ENCODE assay signal across 8 cellular contexts in the genomic region with DNA sequence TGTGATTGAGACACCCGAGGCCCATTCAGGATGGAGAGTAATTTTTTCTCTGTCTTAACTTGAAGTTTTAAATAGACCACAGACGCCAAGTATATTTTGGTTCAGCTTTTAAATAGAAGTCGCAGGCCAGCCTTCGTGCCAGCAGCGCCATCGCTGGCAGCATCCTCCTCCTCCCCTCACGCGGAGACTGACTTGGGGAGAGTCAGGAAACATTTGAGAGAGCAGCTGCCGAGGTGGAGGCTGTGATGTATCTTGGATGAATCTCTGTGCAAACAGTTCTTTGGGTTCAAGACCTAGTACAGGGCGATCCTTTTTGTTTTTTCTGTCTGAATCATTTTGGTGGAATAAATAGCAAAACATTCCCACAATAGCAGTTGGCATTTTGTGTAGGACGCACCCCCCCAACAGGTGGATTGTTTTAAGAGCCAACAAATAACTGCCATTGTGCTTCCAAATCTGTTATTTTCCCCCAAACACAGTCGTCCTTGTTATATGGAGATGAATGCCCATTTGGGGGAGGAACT. TPM values are rescaled to one million over a fixed set of nuclear protein-coding genes. Genes with fewer than 3 reads are reported as not detected.
A peak's percentile ranks its signal among the peaks of the same experiment; 100 is the strongest.
DNase-seq lines count a peak whose midpoint lies in the region; ATAC-seq and TF ChIP-seq lines count a peak whose summit lies in the region.

No MANE protein-coding gene starts in this region.

- BruUV-seq in Panc1 (replicated peaks; lab: Mats Ljungman, UMichigan), result TSS peak; percentile 83

- no peaks in the 10 kb centered on the region for H3K9me3 Mint-ChIP-seq in activated naive CD4-positive, alpha-beta T cell treated with anti-CD3 and anti-CD28 coated beads, Interleukin-2, amount 50 U/mL, for 24 hours

- H3K27ac Mint-ChIP-seq in activated naive CD4-positive, alpha-beta T cell treated with anti-CD3 and anti-CD28 coated beads, Interleukin-2, amount 50 U/mL, for 24 hours, result peak overlapping the region; percentile 38

- no peaks in the 10 kb centered on the region for H3K36me3 ChIP-seq in Panc1 (ENCODE audit: control insufficient read depth, insufficient read depth, low read length)
- no peaks in the 10 kb centered on the region for H3K36me3 ChIP-seq in vagina

- no peaks in the 10 kb centered on the region for H3K27me3 Mint-ChIP-seq in activated naive CD4-positive, alpha-beta T cell treated with anti-CD3 and anti-CD28 coated beads, Interleukin-2, amount 50 U/mL, for 24 hours

- ATAC-seq in GM21447 (IDR thresholded peaks at IDR 0.05; ENCODE audit: unreplicated experiment), result peak; percentile 26
- peak; percentile 52 for ATAC-seq in Panc1
- ATAC-seq in Right ventricle myocardium superior (ENCODE audit: poor library complexity), result peak; percentile 62

- H3K4me1 Mint-ChIP-seq in activated naive CD4-positive, alpha-beta T cell treated with anti-CD3 and anti-CD28 coated beads, Interleukin-2, amount 50 U/mL, for 24 hours, result peaks cover 16% of the 10 kb centered on the region

- H3K9me3 ChIP-seq in Panc1 (ENCODE audit: control insufficient read depth, insufficient read depth, low read depth, low read length) (no peaks in the 10 kb centered on the region), vagina (no peaks in the 10 kb centered on the region)

- H3K4me3 ChIP-seq in AG09309 (ENCODE audit: control insufficient read depth, low read depth, low read length), result peak overlapping the region; percentile 78
- peak overlapping the region; percentile 60 to 81 for H3K4me3 ChIP-seq in Panc1 (ENCODE audit: low read depth in 2 of 2, low read length in 2 of 2)
- H3K4me3 ChIP-seq in vagina, result peak overlapping the region; percentile 62 to 73

- TF ChIP-seq POLR2A in vagina (IDR thresholded peaks at IDR 0.05), result no peak

- H3K27ac ChIP-seq in Panc1 (ENCODE audit: low read length) (peak overlapping the region; percentile 70), vagina (peak overlapping the region; percentile 88)

- CTCF ChIA-PET in Panc1 (lab: Charles Lee), result interaction anchor here (0.6 kb wide), 2 partner anchors 26 to 134 kb away, joined by 3 read pairs; no protein-coding TSS in a partner anchor

- H3K4me3 Mint-ChIP-seq in activated naive CD4-positive, alpha-beta T cell treated with anti-CD3 and anti-CD28 coated beads, Interleukin-2, amount 50 U/mL, for 24 hours, result peak overlapping the region; percentile 93

- TF ChIP-seq CTCF in AG09309 (IDR thresholded peaks at IDR 0.05; ENCODE audit: control insufficient read depth, insufficient read depth, low read depth, low read length, missing control alignments), result no peak
- TF ChIP-seq CTCF in Panc1 (IDR thresholded peaks at IDR 0.05), result peak; percentile 30
- TF ChIP-seq CTCF in vagina (IDR thresholded peaks at IDR 0.05), result no peak

- H3K36me3 Mint-ChIP-seq in activated naive CD4-positive, alpha-beta T cell treated with anti-CD3 and anti-CD28 coated beads, Interleukin-2, amount 50 U/mL, for 24 hours, result no peaks in the 10 kb centered on the region

- intact Hi-C loops in Panc1 (cut with micrococcal nuclease; ENCODE audit: unreplicated experiment) (loop anchor here (10.0 kb wide), 1 partner anchor 176 kb away; no protein-coding TSS in a partner anchor), Right ventricle myocardium superior (cut with DNase I) (loop anchor here (5.0 kb wide), 1 partner anchor 514 kb away; a partner anchor contains a TSS), vagina (cut with DNase I) (loop anchor here (1.0 to 10.0 kb wide), 2 partner anchors 172 to 516 kb away; a partner anchor contains a TSS)

- DNase-seq in AG09309 (ENCODE audit: low read depth) (no peak), Panc1 (ENCODE audit: low read depth, low spot score) (no peak), Right ventricle myocardium superior (peak; percentile 49), occipital lobe (lab: John Stamatoyannopoulos, UW) (peak; percentile 78), vagina (ENCODE audit: extremely low spot score in 2 of 2) (no peak), NK-92 (lab: John Stamatoyannopoulos, UW; ENCODE audit: unreplicated experiment) (no peak)

- POLR2A ChIA-PET in Panc1 (lab: Charles Lee), result no interaction called here

- peaks cover 3% of the 10 kb centered on the region; the same call in 1 of the 2 replicates for H3K4me1 ChIP-seq in Panc1 (ENCODE audit: control insufficient read depth, insufficient read depth, low read length)
- peaks cover 13% of the 10 kb centered on the region for H3K4me1 ChIP-seq in vagina

- in situ Hi-C loops in Panc1 (cut with HindIII; ENCODE audit: low pct_unique_long_range_greater_than_20kb, low sequenced_read_pairs), result no loop called here

- H3K27me3 ChIP-seq in Panc1 (ENCODE audit: control insufficient read depth, insufficient read depth, low read length) (no peaks in the 10 kb centered on the region), vagina (no peaks in the 10 kb centered on the region)

RNA-seq across cellular contexts. Expression of a gene that starts 0.9 kb away (rescaled TPM):
- 3.2 TPM for total RNA-seq in Panc1 (2021; ENCODE audit: unreplicated experiment)
- 0.65 TPM for polyA plus RNA-seq in Panc1 (2012; ENCODE audit: insufficient read length)
- total RNA-seq in Right ventricle myocardium superior, result 0.56 TPM
- 4.1 TPM for total RNA-seq in occipital lobe
- total RNA-seq in vagina, result 12.3 TPM

Comparison
In these comparisons a context has a peak if more than half of its experiments do, and no peak if none do; other contexts are left out.
1. DNase-seq: peak in Right ventricle myocardium superior (single experiment) and occipital lobe (single experiment); none in AG09309 (single experiment), Panc1 (single experiment), vagina (0 of 2) and NK-92 (single experiment).
2. Peak in every context shown above with its lines, with median percentiles within 50 percentile points of each other: H3K4me3 ChIP-seq and ATAC-seq.